In the genomic region with DNA sequence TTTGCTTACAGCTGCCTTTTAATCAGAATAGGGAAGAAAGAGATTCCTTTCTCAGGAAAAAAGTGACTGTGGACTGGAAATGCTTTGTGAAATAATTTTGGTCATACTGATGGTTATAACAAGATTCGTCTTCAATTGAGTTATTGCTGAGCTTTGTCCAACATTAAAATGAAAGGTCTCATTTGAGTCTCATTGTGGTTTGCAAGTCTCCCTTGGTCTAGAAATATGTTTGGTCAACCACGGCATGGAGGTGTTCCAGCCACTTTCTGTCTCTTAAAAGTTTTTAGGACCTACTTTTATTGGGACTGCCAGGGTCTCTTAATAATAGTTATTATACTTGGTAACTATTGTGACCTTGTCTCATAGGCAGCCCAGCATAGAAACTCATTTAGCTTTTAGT, we compare ENCODE assay signal across 1 cellular context.
TF ChIP-seq lines count a peak whose summit lies in the region.

No MANE protein-coding gene starts in this region.

TF ChIP-seq in GM23338, 12 proteins besides CTCF, POLR2A, EP300 and RAD21 (continued from another document):
- TF ChIP-seq JUNB (IDR thresholded peaks at IDR 0.05; ENCODE audit: unreplicated experiment) (no peak), STAT1 (IDR thresholded peaks at IDR 0.05; ENCODE audit: unreplicated experiment) (no peak)
